14 cellular contexts compared by ENCODE assay signal in genomic region chr15:50911001-50911400, GRCh38. TPM values are rescaled to one million over a fixed set of nuclear protein-coding genes. Genes with fewer than 3 reads are reported as not detected.
A peak's percentile ranks its signal among the peaks of the same experiment; 100 is the strongest.
DNase-seq lines count a peak whose midpoint lies in the region; ATAC-seq, FAIRE-seq and TF ChIP-seq lines count a peak whose summit lies in the region.
"Had no signal": no experiment of that assay in that cellular context is flagged by ENCODE, and none has a peak within 500 bp of the region (broad histone marks: within the 10 kb centered on the region; RNA-seq: fewer than 3 reads in every experiment).

No MANE protein-coding gene starts in this region.

- H3K4me3 Mint-ChIP-seq in activated T-cell treated with anti-CD3 and anti-CD28 coated beads, Interleukin-2, amount 50 U/mL, for 72 hours = peak overlapping the region in 1 of 2 donors; percentile 8
- H3K4me3 Mint-ChIP-seq in astrocyte (ENCODE audit: unreplicated experiment) = peak overlapping the region; percentile 42
- H3K4me3 Mint-ChIP-seq in endodermal cell = no peak overlapping the region

- H3K79me2 ChIP-seq in astrocyte (ENCODE audit: insufficient read depth, low read length) = peaks cover 13% of the 10 kb centered on the region
- H3K79me2 ChIP-seq in MM.1S (ENCODE audit: low read length) = peaks cover 18% of the 10 kb centered on the region

- DNase-seq in activated T-cell treated with anti-CD3 and anti-CD28 coated beads, Interleukin-2, amount 50 U/mL, for 72 hours = no peak
- no peak for DNase-seq in activated T-cell treated with anti-CD3 and anti-CD28 coated beads, Interleukin-2, amount 50 U/mL, for 1 hour
- peak; percentile 81 for DNase-seq in astrocyte (ENCODE audit: low read depth)
- peak; percentile 57 for DNase-seq in iris pigment epithelial cell (ENCODE audit: low read depth)
- DNase-seq in endodermal cell = no peak
- DNase-seq in MM.1S = no peak
- no peak for DNase-seq in psoas muscle
- DNase-seq in NOMO-1 (lab: John Stamatoyannopoulos, UW; ENCODE audit: unreplicated experiment in 2 of 2) = no peak
- DNase-seq: DMS79, left ventricle myocardium superior, spleen had no signal

- peaks cover 9% of the 10 kb centered on the region for H3K4me1 Mint-ChIP-seq in activated T-cell treated with anti-CD3 and anti-CD28 coated beads, Interleukin-2, amount 50 U/mL, for 72 hours (ENCODE audit: low read depth)
- H3K4me1 Mint-ChIP-seq in astrocyte (ENCODE audit: low read depth, unreplicated experiment) (peaks cover 18% of the 10 kb centered on the region), endodermal cell (peaks cover 4% of the 10 kb centered on the region)

- no peaks in the 10 kb centered on the region for H3K9me3 Mint-ChIP-seq in activated T-cell treated with anti-CD3 and anti-CD28 coated beads, Interleukin-2, amount 50 U/mL, for 72 hours
- H3K9me3 Mint-ChIP-seq in astrocyte (ENCODE audit: unreplicated experiment) = no peaks in the 10 kb centered on the region
- H3K9me3 Mint-ChIP-seq in endodermal cell = no peaks in the 10 kb centered on the region

- TF ChIP-seq CTCF in astrocyte (IDR thresholded peaks at IDR 0.05; ENCODE audit: insufficient read depth, low read depth, low read length) (no peak), endodermal cell (conservative IDR thresholded peaks at IDR 0.05) (no peak), MM.1S (IDR thresholded peaks at IDR 0.05; ENCODE audit: low read length) (no peak), psoas muscle (IDR thresholded peaks at IDR 0.05) (no peak)

- H3K36me3 ChIP-seq in astrocyte (ENCODE audit: insufficient read depth, low read length) (peaks cover 13% of the 10 kb centered on the region), endodermal cell (ENCODE audit: control insufficient read depth, insufficient read depth, low read length) (peaks cover 34% of the 10 kb centered on the region), MM.1S (replicated peaks; ENCODE audit: insufficient read depth, low read length) (no peaks in the 10 kb centered on the region; the same call in 1 of the 2 replicates), psoas muscle (ENCODE audit: insufficient read depth in 1 of 2, low read depth in 1 of 2) (peaks cover 0 to 44% of the 10 kb centered on the region in 2 donors)

- H3K27me3 Mint-ChIP-seq in activated T-cell treated with anti-CD3 and anti-CD28 coated beads, Interleukin-2, amount 50 U/mL, for 72 hours (ENCODE audit: low read depth) = no peaks in the 10 kb centered on the region
- no peaks in the 10 kb centered on the region for H3K27me3 Mint-ChIP-seq in astrocyte (ENCODE audit: low read depth, unreplicated experiment)
- peaks cover 3% of the 10 kb centered on the region for H3K27me3 Mint-ChIP-seq in endodermal cell (ENCODE audit: insufficient read depth)

- H3K27me3 ChIP-seq in astrocyte (ENCODE audit: insufficient read depth, low read length) = no peaks in the 10 kb centered on the region
- peaks cover 3% of the 10 kb centered on the region for H3K27me3 ChIP-seq in endodermal cell (ENCODE audit: control insufficient read depth, insufficient read depth, low read length, poor library complexity, severe bottlenecking)
- H3K27me3 ChIP-seq in MM.1S (replicated peaks; ENCODE audit: insufficient read depth, low read length) = no peaks in the 10 kb centered on the region
- H3K27me3 ChIP-seq in psoas muscle (ENCODE audit: insufficient read depth in 3 of 3, low read length in 2 of 3) = no peaks in the 10 kb centered on the region
- H3K27me3 ChIP-seq: neutrophil, spleen had no signal

- H2AFZ ChIP-seq in astrocyte (ENCODE audit: low read depth, low read length) (no peak overlapping the region), MM.1S (ENCODE audit: low read length) (no peak overlapping the region)

- no peaks in the 10 kb centered on the region for H3K9me2 ChIP-seq in MM.1S (replicated peaks; ENCODE audit: insufficient read depth, low read length)

- intact Hi-C loops in psoas muscle (cut with DNase I) = no loop called here

- H3K4me3 ChIP-seq in astrocyte (ENCODE audit: insufficient read depth, low read depth, low read length) = no peak overlapping the region
- no peak overlapping the region for H3K4me3 ChIP-seq in endodermal cell (ENCODE audit: low read length)
- H3K4me3 ChIP-seq in MM.1S (ENCODE audit: low read length) = no peak overlapping the region
- H3K4me3 ChIP-seq in psoas muscle = no peak overlapping the region
- H3K4me3 ChIP-seq: GM12878 had no signal

- H3K4me1 ChIP-seq in astrocyte (ENCODE audit: insufficient read depth, low read length) (peaks cover 22% of the 10 kb centered on the region), endodermal cell (ENCODE audit: control insufficient read depth, insufficient read depth, low read length) (no peaks in the 10 kb centered on the region), MM.1S (ENCODE audit: low read length) (peaks cover 3% of the 10 kb centered on the region; the same call in 1 of the 2 replicates), psoas muscle (peaks cover 22% of the 10 kb centered on the region)

- no peaks in the 10 kb centered on the region for H4K20me1 ChIP-seq in astrocyte (ENCODE audit: insufficient read depth, low read length)
- no peaks in the 10 kb centered on the region for H4K20me1 ChIP-seq in MM.1S (ENCODE audit: insufficient read depth, low read length)

- H3K9ac ChIP-seq in astrocyte (ENCODE audit: low read length) (no peak overlapping the region), endodermal cell (ENCODE audit: extremely low read depth, low read length, poor library complexity, severe bottlenecking) (no peak overlapping the region), MM.1S (ENCODE audit: low read length) (no peak overlapping the region)

- H3K4me2 ChIP-seq in astrocyte (ENCODE audit: low read length) (peak overlapping the region; percentile 89), MM.1S (ENCODE audit: low read depth, low read length) (no peak overlapping the region)

- peaks cover 23% of the 10 kb centered on the region for H3F3A ChIP-seq in MM.1S (ENCODE audit: insufficient read depth, low read length)

- no peak for ATAC-seq in activated T-cell treated with anti-CD3 and anti-CD28 coated beads, Interleukin-2, amount 50 U/mL, for 72 hours (replicated peaks in 1 of 2)
- ATAC-seq in psoas muscle = no peak
- ATAC-seq: GM12878, left ventricle myocardium superior had no signal

- H3K9me3 ChIP-seq in astrocyte (ENCODE audit: insufficient read depth, low read depth, low read length) = no peaks in the 10 kb centered on the region
- H3K9me3 ChIP-seq in endodermal cell (ENCODE audit: control insufficient read depth, low read length) = no peaks in the 10 kb centered on the region
- no peaks in the 10 kb centered on the region for H3K9me3 ChIP-seq in MM.1S (replicated peaks; ENCODE audit: insufficient read depth, low read length)
- H3K9me3 ChIP-seq in psoas muscle = no peaks in the 10 kb centered on the region
- H3K9me3 ChIP-seq: neutrophil, spleen had no signal

- FAIRE-seq in astrocyte (lab: Jason Lieb, UNC) = no peak
- FAIRE-seq: A204.1, GM12878 had no signal

- 97 to 100% methylated on average over 2 of the region's 2 CpGs for WGBS in endodermal cell (ENCODE audit: insufficient coverage in 1 of 2, insufficient read length in 1 of 2), 2 experiments
- 74 to 88% (median 81%) methylated on average over 2 of the region's 2 CpGs for WGBS in psoas muscle, 3 donors

- H3K27ac Mint-ChIP-seq in activated T-cell treated with anti-CD3 and anti-CD28 coated beads, Interleukin-2, amount 50 U/mL, for 72 hours = peak overlapping the region; percentile 19
- H3K27ac Mint-ChIP-seq in astrocyte (ENCODE audit: unreplicated experiment) (peak overlapping the region; percentile 95), endodermal cell (no peak overlapping the region)

- H3K27ac ChIP-seq in astrocyte (ENCODE audit: low read depth, low read length) = peak overlapping the region; percentile 77
- no peak overlapping the region for H3K27ac ChIP-seq in endodermal cell (ENCODE audit: low read depth, low read length)
- no peak overlapping the region for H3K27ac ChIP-seq in MM.1S (ENCODE audit: low read length)
- no peak overlapping the region for H3K27ac ChIP-seq in psoas muscle

- peaks cover 4 to 9% of the 10 kb centered on the region in 2 donors for H3K36me3 Mint-ChIP-seq in activated T-cell treated with anti-CD3 and anti-CD28 coated beads, Interleukin-2, amount 50 U/mL, for 72 hours (ENCODE audit: insufficient read depth in 2 of 2)
- H3K36me3 Mint-ChIP-seq in astrocyte (ENCODE audit: low read depth, unreplicated experiment) (peaks cover 6% of the 10 kb centered on the region), endodermal cell (ENCODE audit: low read depth) (peaks cover 12% of the 10 kb centered on the region)

RNA-seq across cellular contexts. Expression of gene AP4E1, which starts 2.5 kb away (rescaled TPM):
- 10 to 100 TPM; 13.3 to 17.1 TPM for total RNA-seq in activated T-cell treated with anti-CD3 and anti-CD28 coated beads, Interleukin-2, amount 50 U/mL, for 72 hours
- total RNA-seq in astrocyte = 15.0 and 16.4 TPM in 2 replicates
- 10 to 100 TPM in 1 of 2 donors, 1 to 10 TPM in 1; 7.8 to 12.5 TPM for total RNA-seq in endodermal cell
- polyA plus RNA-seq in endodermal cell (2013, experiment 1 of 2) = 6.7 TPM
- polyA plus RNA-seq in endodermal cell (2013, experiment 2 of 2) = 6.5 TPM
- total RNA-seq in psoas muscle = 10 to 100 TPM; 10.1 to 16.6 (median 13.2) TPM
- polyA plus RNA-seq in psoas muscle = 10 to 100 TPM in 1 of 3 donors, 1 to 10 TPM in 2; 4.4 to 13.8 (median 4.9) TPM

Comparison
In these comparisons a context has a peak if more than half of its experiments do, and no peak if none do; other contexts are left out.
1. DNase-seq: peak in astrocyte (single experiment) and iris pigment epithelial cell (single experiment); none in activated T-cell treated with anti-CD3 and anti-CD28 coated beads, Interleukin-2, amount 50 U/mL, for 72 hours (0 of 2), activated T-cell treated with anti-CD3 and anti-CD28 coated beads, Interleukin-2, amount 50 U/mL, for 1 hour (single experiment), endodermal cell (single experiment), MM.1S (single experiment), psoas muscle (0 of 2) and NOMO-1 (0 of 2).